In genomic region chr10:103967433-103968142, GRCh38 we compare ENCODE assay signal across 8 cellular contexts. TPM values are rescaled to one million over a fixed set of nuclear protein-coding genes. Genes with fewer than 3 reads are reported as not detected.
A peak's percentile ranks its signal among the peaks of the same experiment; 100 is the strongest.
DNase-seq lines count a peak whose midpoint lies in the region; ATAC-seq, FAIRE-seq and TF ChIP-seq lines count a peak whose summit lies in the region.

No MANE protein-coding gene starts in this region.

- peak; percentile 29 to 72 for ATAC-seq in A549
- peak; percentile 60 for ATAC-seq in HG02642 (IDR thresholded peaks at IDR 0.05; ENCODE audit: poor library complexity, unreplicated experiment)
- ATAC-seq in activated naive CD4-positive, alpha-beta T cell treated with anti-CD3 and anti-CD28 coated beads, Interleukin-2, amount 50 U/mL, for 72 hours = peak; percentile 42 to 53

- DNase-seq in A549 (ENCODE audit: low read depth in 1 of 2, low spot score in 1 of 2) (peak; percentile 36 to 39), GM10266 (ENCODE audit: extremely low spot score) (peak; percentile 75), NB4 (ENCODE audit: low read depth) (peak; percentile 64), cardiac muscle cell (ENCODE audit: low read depth in 1 of 2, low spot score in 1 of 2) (peak; percentile 36), ovary (no peak), NCI-H1048 (lab: John Stamatoyannopoulos, UW) (no peak)
- DNase-seq in activated naive CD4-positive, alpha-beta T cell treated with anti-CD3 and anti-CD28 coated beads, Interleukin-2, amount 50 U/mL, for 72 hours (ENCODE audit: low spot score in 2 of 2) = peak in 1 of 2 donors; percentile 36

- H3K27ac Mint-ChIP-seq in activated naive CD4-positive, alpha-beta T cell treated with anti-CD3 and anti-CD28 coated beads, Interleukin-2, amount 50 U/mL, for 72 hours = peak overlapping the region; percentile 88 to 94

- TF ChIP-seq RAD21 in A549 (conservative IDR thresholded peaks at IDR 0.05 in 1 of 2, IDR thresholded peaks at IDR 0.05 in 1 of 2) = no peak

- WGBS in A549 (ENCODE audit: missing lambda C conversion rate) = under 1% methylated on average over 31 of the region's 58 CpGs
- 0 to 1% (median 0%) methylated on average over 39 to 58 of the region's 58 CpGs for WGBS in ovary, 3 donors

- no peak for TF ChIP-seq CTCF in A549 (IDR thresholded peaks at IDR 0.05)
- TF ChIP-seq CTCF in GM10266 (IDR thresholded peaks at IDR 0.05; ENCODE audit: control insufficient read depth, insufficient read depth, low read depth, missing control alignments) = no peak
- TF ChIP-seq CTCF in NB4 (IDR thresholded peaks at IDR 0.05; ENCODE audit: low read depth, low read length) = no peak
- no peak for TF ChIP-seq CTCF in cardiac muscle cell (IDR thresholded peaks at IDR 0.05; ENCODE audit: low read depth, low read length)
- TF ChIP-seq CTCF in ovary (IDR thresholded peaks at IDR 0.05) = no peak

- intact Hi-C loops in ovary (cut with DNase I) = loop anchor here in 2 of 4 donors (5.0 to 10.0 kb wide), 2 partner anchors 63 to 155 kb away; partner anchors contain the start of gene SFR1 (in 1 of the 2)

- H3K9me3 ChIP-seq in A549 (no peaks in the 10 kb centered on the region), cardiac muscle cell (ENCODE audit: low read depth) (no peaks in the 10 kb centered on the region), ovary (no peaks in the 10 kb centered on the region)

- no peaks in the 10 kb centered on the region for H3K27me3 ChIP-seq in cardiac muscle cell
- no peaks in the 10 kb centered on the region for H3K27me3 ChIP-seq in ovary

- no peaks in the 10 kb centered on the region for H3K9me3 Mint-ChIP-seq in activated naive CD4-positive, alpha-beta T cell treated with anti-CD3 and anti-CD28 coated beads, Interleukin-2, amount 50 U/mL, for 72 hours

- TF ChIP-seq POLR2A in A549 (IDR thresholded peaks at IDR 0.05; ENCODE audit: low read length) (no peak), NB4 (IDR thresholded peaks at IDR 0.05; ENCODE audit: extremely low read depth, insufficient read length) (no peak), ovary (IDR thresholded peaks at IDR 0.05) (no peak)

- peak overlapping the region; percentile 95 for H3K4me3 ChIP-seq in A549
- H3K4me3 ChIP-seq in NB4 (ENCODE audit: low read depth, low read length) = peak overlapping the region; percentile 93
- H3K4me3 ChIP-seq in cardiac muscle cell = peak overlapping the region; percentile 97
- peak overlapping the region; percentile 93 for H3K4me3 ChIP-seq in ovary

- TF ChIP-seq EP300 in A549 (IDR thresholded peaks at IDR 0.05) = no peak
- TF ChIP-seq EP300 in ovary (IDR thresholded peaks at IDR 0.05) = no peak

- peaks cover 26% of the 10 kb centered on the region for H3K4me1 ChIP-seq in A549
- peaks cover 10% of the 10 kb centered on the region for H3K4me1 ChIP-seq in cardiac muscle cell (ENCODE audit: low read depth)
- H3K4me1 ChIP-seq in ovary (ENCODE audit: insufficient read depth) = peaks cover 4% of the 10 kb centered on the region

- peak; percentile 65 for FAIRE-seq in A549 (lab: Jason Lieb, UNC)

- H3K36me3 Mint-ChIP-seq in activated naive CD4-positive, alpha-beta T cell treated with anti-CD3 and anti-CD28 coated beads, Interleukin-2, amount 50 U/mL, for 72 hours = peaks cover 10 to 19% of the 10 kb centered on the region in 2 donors

- H3K36me3 ChIP-seq in cardiac muscle cell (no peaks in the 10 kb centered on the region), ovary (no peaks in the 10 kb centered on the region)

- peak overlapping the region; percentile 97 to 98 for H3K27ac ChIP-seq in A549
- peak overlapping the region; percentile 88 for H3K27ac ChIP-seq in cardiac muscle cell
- H3K27ac ChIP-seq in ovary = peak overlapping the region; percentile 96 to 99

- POLR2A ChIA-PET in A549 (lab: Yijun Ruan, JAX) = interaction anchor here (0.9 to 1.6 kb wide), 3 partner anchors 59 to 288 kb away, joined by 4 to 8 read pairs (median 5); partner anchors contain the start of gene SFR1

- CTCF ChIA-PET in A549 (lab: Yijun Ruan, JAX) = interaction anchor here (0.6 to 1.0 kb wide), 3 partner anchors 10 to 77 kb away, joined by 3 to 5 read pairs (median 4); no protein-coding TSS in a partner anchor

- peak overlapping the region; percentile 71 for H3K4me2 ChIP-seq in A549

TF ChIP-seq in A549, 52 proteins besides CTCF, POLR2A, EP300 and RAD21:
- TF ChIP-seq E2F6 (IDR thresholded peaks at IDR 0.05; ENCODE audit: borderline replicate concordance, low read depth) (peak; percentile 47; the same call in 1 of the 2 replicates), CHD2 (IDR thresholded peaks at IDR 0.05; ENCODE audit: low read length, partially characterized antibody) (no peak), MAX (IDR thresholded peaks at IDR 0.05) (peak; percentile 48), CBX8 (IDR thresholded peaks at IDR 0.05) (no peak)

RNA-seq across cellular contexts. Expression of gene SLK, which starts 0.6 kb away (rescaled TPM):
- polyA plus RNA-seq in A549 (2011; rRNA removed) (26.7 and 29.2 TPM in 2 replicates), A549 (2017; fragmentation: RNase III; extraction: RNeasy Plus Mini Kit Qiagen cat#74134 plus additional on column Dnase treatment) (20.5 to 23.3 TPM (median 23.2 TPM) in 3 replicates), cardiac muscle cell (24.1 and 35.2 TPM in 2 replicates), ovary (10 to 100 TPM; 19.9 to 23.9 TPM)
- polyA plus RNA-seq in A549 (2012; cell fraction: cytosol; rRNA removed) = 3.6 and 3.8 TPM in 2 replicates
- polyA plus RNA-seq in A549 (2012; cell fraction: nucleus; rRNA removed) = 2.3 and 3.4 TPM in 2 replicates
- 9.6 and 11.4 TPM in 2 replicates for polyA minus RNA-seq in A549 (2011; rRNA and poly(A)+ RNA removed)
- 10 to 100 TPM; 21.7 to 24.1 TPM for total RNA-seq in activated naive CD4-positive, alpha-beta T cell treated with anti-CD3 and anti-CD28 coated beads, Interleukin-2, amount 50 U/mL, for 72 hours
- total RNA-seq in cardiac muscle cell (34.8 and 43.8 TPM in 2 replicates), ovary (10 to 100 TPM; 38.8 to 71.5 (median 43.8) TPM)

RNA-seq across cellular contexts. Expression of gene STN1, which starts 49.6 kb away (rescaled TPM):
- polyA plus RNA-seq in A549 (2011; rRNA removed) (34.5 and 35.5 TPM in 2 replicates), A549 (2017; fragmentation: RNase III; extraction: RNeasy Plus Mini Kit Qiagen cat#74134 plus additional on column Dnase treatment) (15.8 to 19.0 TPM (median 17.1 TPM) in 3 replicates), cardiac muscle cell (43.5 and 73.0 TPM in 2 replicates), ovary (10 to 100 TPM; 18.4 to 28.2 TPM)
- 14.2 and 14.5 TPM in 2 replicates for polyA plus RNA-seq in A549 (2012; cell fraction: cytosol; rRNA removed)
- 4.6 and 6.9 TPM in 2 replicates for polyA plus RNA-seq in A549 (2012; cell fraction: nucleus; rRNA removed)
- polyA minus RNA-seq in A549 (2011; rRNA and poly(A)+ RNA removed) = 17.6 and 18.2 TPM in 2 replicates
- total RNA-seq in activated naive CD4-positive, alpha-beta T cell treated with anti-CD3 and anti-CD28 coated beads, Interleukin-2, amount 50 U/mL, for 72 hours = 10 to 100 TPM; 38.6 to 54.5 TPM
- total RNA-seq in cardiac muscle cell (39.5 and 44.7 TPM in 2 replicates), ovary (10 to 100 TPM; 13.4 to 19.3 (median 17.3) TPM)

Comparison
In these comparisons a context has a peak if more than half of its experiments do, and no peak if none do; other contexts are left out.
1. DNase-seq: peak in A549 (2 of 2), GM10266 (single experiment), NB4 (single experiment) and cardiac muscle cell (2 of 2); none in ovary (0 of 5) and NCI-H1048 (single experiment).
2. Peak in every context shown above with its lines, with median percentiles within 50 percentile points of each other: ATAC-seq, H3K27ac ChIP-seq and H3K4me3 ChIP-seq.